In the genomic region with DNA sequence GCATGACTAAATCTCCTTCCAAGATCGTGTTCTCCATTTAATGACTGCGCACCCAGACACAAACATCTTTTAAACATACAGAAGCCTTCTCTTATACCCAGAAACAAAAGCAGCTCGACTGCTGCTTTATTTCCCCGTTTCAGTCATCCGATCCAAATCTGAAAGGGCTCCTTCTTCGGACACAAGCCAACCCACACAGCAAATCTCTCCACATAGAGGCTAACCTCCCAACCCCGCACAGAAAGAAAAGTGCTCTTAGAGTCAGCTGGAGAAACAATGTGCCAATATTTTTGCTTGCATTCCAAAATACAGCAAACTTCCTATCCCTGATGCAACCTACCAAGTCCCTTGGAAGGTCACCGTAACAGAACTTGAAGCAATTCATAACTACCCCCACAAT, we compare ENCODE assay signal across 18 cellular contexts. TPM values are rescaled to one million over a fixed set of nuclear protein-coding genes. Genes with fewer than 3 reads are reported as not detected.
DNase-seq lines count a peak whose midpoint lies in the region; ATAC-seq and TF ChIP-seq lines count a peak whose summit lies in the region.
"Had no signal": no experiment of that assay in that cellular context is flagged by ENCODE, and none has a peak within 500 bp of the region (broad histone marks: within the 10 kb centered on the region; RNA-seq: fewer than 3 reads in every experiment).

No MANE protein-coding gene starts in this region.

- TF ChIP-seq CTCF in chondrocyte (IDR thresholded peaks at IDR 0.05) (no peak), left lung (IDR thresholded peaks at IDR 0.05) (no peak)

- H3K27ac Mint-ChIP-seq in chondrocyte (ENCODE audit: unreplicated experiment), result peak overlapping the region; percentile 84
- H3K27ac Mint-ChIP-seq: activated CD4-positive, alpha-beta memory T cell treated with anti-CD3 and anti-CD28 coated beads for 36 hours; activated naive CD8-positive, alpha-beta T cell treated with anti-CD3 and anti-CD28 coated beads, Interleukin-2, amount 10 ng/mL, durations not matched to agents 7 days and 5 days; stimulated activated effector memory CD8-positive, alpha-beta T cell treated with anti-CD3 and anti-CD28 coated beads, Interleukin-12 subunit alpha, Interleukin-12 subunit beta, amount 100 ng/mL, for 72 hours had no signal

- no peak overlapping the region for H3K27ac ChIP-seq in left lung

- H3K4me3 ChIP-seq in left lung, result no peak overlapping the region

- H3K36me3 Mint-ChIP-seq in chondrocyte (ENCODE audit: low read depth), result no peaks in the 10 kb centered on the region
- H3K36me3 Mint-ChIP-seq: activated CD4-positive, alpha-beta memory T cell treated with anti-CD3 and anti-CD28 coated beads for 36 hours; activated naive CD8-positive, alpha-beta T cell treated with anti-CD3 and anti-CD28 coated beads, Interleukin-2, amount 10 ng/mL, durations not matched to agents 7 days and 5 days; stimulated activated effector memory CD8-positive, alpha-beta T cell treated with anti-CD3 and anti-CD28 coated beads, Interleukin-12 subunit alpha, Interleukin-12 subunit beta, amount 100 ng/mL, for 72 hours had no signal

- no peaks in the 10 kb centered on the region for H3K27me3 Mint-ChIP-seq in chondrocyte (ENCODE audit: low read depth)

- in situ Hi-C loops in SK-MEL-5 (cut with HindIII; ENCODE audit: low pct_unique_long_range_greater_than_20kb, low sequenced_read_pairs), result no loop called here

- ATAC-seq in left lung, result peak; percentile 63
- ATAC-seq: activated T-cell treated with anti-CD3 and anti-CD28 coated beads, Interleukin-2, amount 50 U/mL, for 4 hours; PC-3; stimulated activated effector memory CD8-positive, alpha-beta T cell treated with anti-CD3 and anti-CD28 coated beads, Interleukin-12 subunit alpha, Interleukin-12 subunit beta, amount 100 ng/mL, for 72 hours had no signal

- peaks cover 17% of the 10 kb centered on the region for H3K4me1 Mint-ChIP-seq in chondrocyte (ENCODE audit: low read depth)
- H3K4me1 Mint-ChIP-seq: activated naive CD8-positive, alpha-beta T cell treated with anti-CD3 and anti-CD28 coated beads, Interleukin-2, amount 10 ng/mL, durations not matched to agents 7 days and 5 days; stimulated activated effector memory CD8-positive, alpha-beta T cell treated with anti-CD3 and anti-CD28 coated beads, Interleukin-12 subunit alpha, Interleukin-12 subunit beta, amount 100 ng/mL, for 72 hours had no signal

- peak; percentile 71 for DNase-seq in SK-MEL-5 (ENCODE audit: low read depth, low spot score)
- no peak for DNase-seq in chondrocyte (ENCODE audit: low spot score)
- DNase-seq in left lung, result no peak
- DNase-seq in smooth muscle cell of the brain vasculature (ENCODE audit: low read depth, low spot score), result peak; percentile 31
- DNase-seq in NCI-H446 treated with DMSO at 0.1 percent for 48 hours (lab: John Stamatoyannopoulos, UW), result no peak
- DNase-seq in OCI-M1 (lab: John Stamatoyannopoulos, UW), result no peak
- DNase-seq in activated naive CD4-positive, alpha-beta T cell treated with Interleukin-2 at 50 U/mL for 16 hours, result no peak
- no peak for DNase-seq in 8988T
- DNase-seq: activated CD4-positive, alpha-beta memory T cell treated with anti-CD3 and anti-CD28 coated beads for 36 hours; activated naive CD8-positive, alpha-beta T cell treated with anti-CD3 and anti-CD28 coated beads, Interleukin-2, amount 10 ng/mL, durations not matched to agents 7 days and 5 days; activated T-cell treated with anti-CD3 and anti-CD28 coated beads, Interleukin-2, amount 50 U/mL, for 4 hours; AML-193; DMS 273 treated with DMSO at 0.1 percent for 48 hours; HCEC 1CT; NCI-H2029; NCI-H524; PC-3 had no signal

- no peaks in the 10 kb centered on the region for H3K27me3 ChIP-seq in left lung

- no peaks in the 10 kb centered on the region for H3K9me3 Mint-ChIP-seq in chondrocyte (ENCODE audit: low read depth)
- H3K9me3 Mint-ChIP-seq: activated CD4-positive, alpha-beta memory T cell treated with anti-CD3 and anti-CD28 coated beads for 36 hours; activated naive CD8-positive, alpha-beta T cell treated with anti-CD3 and anti-CD28 coated beads, Interleukin-2, amount 10 ng/mL, durations not matched to agents 7 days and 5 days; activated T-cell treated with anti-CD3 and anti-CD28 coated beads, Interleukin-2, amount 50 U/mL, for 4 hours; stimulated activated effector memory CD8-positive, alpha-beta T cell treated with anti-CD3 and anti-CD28 coated beads, Interleukin-12 subunit alpha, Interleukin-12 subunit beta, amount 100 ng/mL, for 72 hours had no signal

- H3K4me3 Mint-ChIP-seq in chondrocyte (ENCODE audit: unreplicated experiment), result peak overlapping the region; percentile 75
- H3K4me3 Mint-ChIP-seq: activated CD4-positive, alpha-beta memory T cell treated with anti-CD3 and anti-CD28 coated beads for 36 hours; activated naive CD8-positive, alpha-beta T cell treated with anti-CD3 and anti-CD28 coated beads, Interleukin-2, amount 10 ng/mL, durations not matched to agents 7 days and 5 days; activated T-cell treated with anti-CD3 and anti-CD28 coated beads, Interleukin-2, amount 50 U/mL, for 4 hours; stimulated activated effector memory CD8-positive, alpha-beta T cell treated with anti-CD3 and anti-CD28 coated beads, Interleukin-12 subunit alpha, Interleukin-12 subunit beta, amount 100 ng/mL, for 72 hours had no signal

- intact Hi-C loops in left lung (cut with DNase I), result no loop called here

- peaks cover 0 to 6% of the 10 kb centered on the region in 2 donors for H3K4me1 ChIP-seq in left lung

- no peaks in the 10 kb centered on the region for H3K9me3 ChIP-seq in left lung

- no peaks in the 10 kb centered on the region for H3K36me3 ChIP-seq in left lung

RNA-seq across cellular contexts. Expression of a gene that starts 29.1 kb away (rescaled TPM):
- 6.9 and 8.6 TPM in 2 replicates for total RNA-seq in SK-MEL-5 (2014; rRNA removed; shearing (Covaris generic))
- 7.0 and 8.8 TPM in 2 replicates for polyA plus RNA-seq in SK-MEL-5 (2015; cell fraction: cytosol; rRNA removed)
- 2.6 and 5.6 TPM in 2 replicates for polyA plus RNA-seq in SK-MEL-5 (2015; cell fraction: nucleus; rRNA removed)
- total RNA-seq in chondrocyte (6.2 to 7.7 TPM (median 6.3 TPM) in 3 replicates), left lung (10 to 100 TPM; 10.3 to 10.9 TPM)

Comparison
In these comparisons a context has a peak if more than half of its experiments do, and no peak if none do; other contexts are left out.
1. DNase-seq: peak in SK-MEL-5 (single experiment) and smooth muscle cell of the brain vasculature (single experiment); none in chondrocyte (single experiment), left lung (0 of 2), NCI-H446 treated with DMSO at 0.1 percent for 48 hours (single experiment), OCI-M1 (single experiment), activated naive CD4-positive, alpha-beta T cell treated with Interleukin-2 at 50 U/mL for 16 hours (single experiment) and 8988T (single experiment).